24 cellular contexts compared by ENCODE assay signal in the genomic region with DNA sequence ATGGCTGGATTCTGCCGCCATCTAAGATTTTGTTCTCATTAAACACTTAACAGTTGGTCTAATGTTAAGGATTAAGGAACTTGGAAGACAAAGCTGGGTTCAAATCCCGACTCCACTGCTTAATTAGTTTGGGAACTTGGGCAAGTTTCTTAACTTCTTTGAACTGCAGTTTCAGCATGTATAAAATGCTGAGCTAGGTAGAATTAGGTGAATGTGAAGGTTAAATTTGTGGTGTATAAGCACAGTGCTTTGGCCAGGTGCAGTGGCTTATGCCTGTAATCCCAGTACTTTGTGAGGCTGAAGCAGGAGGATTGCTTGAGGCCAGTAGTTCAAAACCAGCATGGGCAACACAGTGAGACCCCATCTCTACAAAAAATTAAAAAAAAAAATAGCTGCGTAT.
"Had no signal": no experiment of that assay in that cellular context is flagged by ENCODE, and none has a peak within 500 bp of the region (broad histone marks: within the 10 kb centered on the region; RNA-seq: fewer than 3 reads in every experiment).

No MANE protein-coding gene starts in this region.

- H3K4me3 ChIP-seq: colonic mucosa, hepatocyte, left ventricle myocardium inferior, lower lobe of right lung, pancreas, skin epidermis, suprapubic skin, thyroid gland, upper lobe of left lung, vagina had no signal

- H3K36me3 Mint-ChIP-seq: natural killer cell treated with Interleukin-12 subunit alpha and Interleukin-12 subunit beta and Interleukin-15 and Interleukin-18, amount 100 ng/mL, for 72 hours had no signal

- H3K27ac ChIP-seq: colonic mucosa, foreskin keratinocyte, left ventricle myocardium inferior, lower lobe of right lung, skin epidermis, suprapubic skin, thyroid gland, upper lobe of left lung, vagina had no signal

- H3K27me3 Mint-ChIP-seq: progenitor cell of endocrine pancreas had no signal

- H3K27ac Mint-ChIP-seq: natural killer cell treated with Interleukin-12 subunit alpha and Interleukin-12 subunit beta and Interleukin-15 and Interleukin-18, amount 100 ng/mL, for 72 hours had no signal

- ATAC-seq: foreskin keratinocyte; left cardiac atrium; lower lobe of right lung; natural killer cell treated with Interleukin-12 subunit alpha and Interleukin-12 subunit beta and Interleukin-15 and Interleukin-18, amount 100 ng/mL, for 72 hours; pancreas; sciatic nerve had no signal

- H3K4me3 Mint-ChIP-seq: natural killer cell treated with Interleukin-12 subunit alpha and Interleukin-12 subunit beta and Interleukin-15 and Interleukin-18, amount 100 ng/mL, for 72 hours had no signal

- H3K36me3 ChIP-seq: colonic mucosa, left ventricle myocardium inferior, lower lobe of right lung, pancreas, suprapubic skin, thyroid gland, upper lobe of left lung, vagina had no signal

- H3K27me3 ChIP-seq: colonic mucosa, foreskin keratinocyte, hepatocyte, pancreas, suprapubic skin, thyroid gland, upper lobe of left lung, vagina had no signal

- H3K4me2 ChIP-seq: hepatocyte had no signal

- H3K9me3 ChIP-seq: colonic mucosa, left ventricle myocardium inferior, lower lobe of right lung, pancreas, suprapubic skin, thyroid gland, upper lobe of left lung, vagina had no signal

- DNase-seq: dermis blood vessel endothelial cell; erythroblast; foreskin keratinocyte; head of caudate nucleus; kidney; left cardiac atrium; left ventricle myocardium inferior; lower lobe of right lung; mesenchymal stem cell; midbrain; occipital lobe; pancreas; stimulated activated CD4-positive, alpha-beta T cell treated with anti-CD3 and anti-CD28 coated beads, Interleukin-2, amount 100 ng/mL, for 24 hours; stimulated activated naive CD4-positive, alpha-beta T cell treated with Interleukin-2 at 50 U/mL for 16 hours; thyroid gland; upper lobe of left lung had no signal

- H3K9me3 Mint-ChIP-seq: natural killer cell treated with Interleukin-12 subunit alpha and Interleukin-12 subunit beta and Interleukin-15 and Interleukin-18, amount 100 ng/mL, for 72 hours had no signal

- H2AFZ ChIP-seq: hepatocyte had no signal
